ENCODE assay signal across 8 cellular contexts in the genomic region with DNA sequence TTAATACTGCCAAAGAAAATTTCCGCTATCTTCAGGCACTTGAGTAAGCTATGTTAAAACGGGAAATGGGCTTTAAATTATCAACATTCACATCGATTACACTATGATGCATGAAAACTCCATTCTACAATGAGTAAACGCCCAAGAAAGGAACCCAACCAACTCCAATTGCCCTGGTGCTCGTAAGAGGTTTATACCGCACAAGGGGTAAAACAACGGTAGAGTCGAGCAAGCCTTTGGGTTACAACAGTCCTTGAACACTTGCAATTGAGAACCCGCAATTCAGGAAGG. TPM values are rescaled to one million over a fixed set of nuclear protein-coding genes. Genes with fewer than 3 reads are reported as not detected.
DNase-seq lines count a peak whose midpoint lies in the region; ATAC-seq and TF ChIP-seq lines count a peak whose summit lies in the region.

No MANE protein-coding gene starts in this region.

- peak overlapping the region; percentile 90 to 99 (median 95) for H3K9ac ChIP-seq in BLaER1 treated with 17β-estradiol and CSF1 and Interleukin-3, amounts not matched to agents 10 nM and 100 nM

- H3K4me2 ChIP-seq in BLaER1 treated with 17β-estradiol and CSF1 and Interleukin-3, amounts not matched to agents 10 nM and 100 nM, result peak overlapping the region; percentile 59 to 82 (median 80)

- TF ChIP-seq CTCF in VCaP (conservative IDR thresholded peaks at IDR 0.05) (no peak), foreskin keratinocyte (conservative IDR thresholded peaks at IDR 0.05) (no peak)

- H4K20me1 ChIP-seq in BLaER1 treated with 17β-estradiol and CSF1 and Interleukin-3, amounts not matched to agents 10 nM and 100 nM, result peaks cover 5 to 39% (median 20%) of the 10 kb centered on the region in 11 experiments; a peak in 17 of 22 replicates

- ATAC-seq in HG02884 (IDR thresholded peaks at IDR 0.05; ENCODE audit: unreplicated experiment), result peak; percentile 11
- ATAC-seq in foreskin keratinocyte, result no peak
- no peak for ATAC-seq in HG02571 (IDR thresholded peaks at IDR 0.05; ENCODE audit: unreplicated experiment)

- DNase-seq in foreskin keratinocyte (peak in 1 of 2 donors; percentile 42), putamen (ENCODE audit: low spot score) (peak; percentile 34), globus pallidus (ENCODE audit: low spot score) (no peak), NCI-H446 (lab: John Stamatoyannopoulos, UW) (no peak)

- H3K36me3 ChIP-seq in BLaER1 treated with 17β-estradiol and CSF1 and Interleukin-3, amounts not matched to agents 10 nM and 100 nM, result 0 out of 22 replicates have a peak, but pooled peaks cover 0 to 6% (median 0%) of the 10 kb centered on the region in 11 experiments

- peaks cover 31 to 48% (median 36%) of the 10 kb centered on the region in 10 experiments for H3K4me1 ChIP-seq in BLaER1 treated with 17β-estradiol and CSF1 and Interleukin-3, amounts not matched to agents 10 nM and 100 nM
- no peaks in the 10 kb centered on the region for H3K4me1 ChIP-seq in foreskin keratinocyte

- H3K9me3 ChIP-seq in BLaER1 treated with 17β-estradiol and CSF1 and Interleukin-3, amounts not matched to agents 10 nM and 100 nM (replicated peaks in 1 of 11), result peaks cover 0 to 10% (median 0%) of the 10 kb centered on the region in 11 experiments; a peak in 6 of 22 replicates

- peak overlapping the region; percentile 86 to 98 (median 96) for H3K4me3 ChIP-seq in BLaER1 treated with 17β-estradiol and CSF1 and Interleukin-3, amounts not matched to agents 10 nM and 100 nM

- H3K27ac ChIP-seq in BLaER1 treated with 17β-estradiol and CSF1 and Interleukin-3, amounts not matched to agents 10 nM and 100 nM, result peak overlapping the region; percentile 89 to 99 (median 95)
- H3K27ac ChIP-seq in VCaP (peak overlapping the region; percentile 85), foreskin keratinocyte (peak overlapping the region; percentile 69)

- H3K27me3 ChIP-seq in BLaER1 treated with 17β-estradiol and CSF1 and Interleukin-3, amounts not matched to agents 10 nM and 100 nM, result no peaks in the 10 kb centered on the region
- peaks cover 22% of the 10 kb centered on the region for H3K27me3 ChIP-seq in foreskin keratinocyte

RNA-seq across cellular contexts. Expression of a gene that starts 1.0 kb away (rescaled TPM):
- total RNA-seq in foreskin keratinocyte, result 12.0 and 12.8 TPM in 2 replicates
- 3.0 and 3.2 TPM in 2 replicates for polyA plus RNA-seq in foreskin keratinocyte
